In genomic region chr17:74892974-74893911, GRCh38 we compare ENCODE assay signal across 10 cellular contexts. TPM values are rescaled to one million over a fixed set of nuclear protein-coding genes. Genes with fewer than 3 reads are reported as not detected.
DNase-seq lines count a peak whose midpoint lies in the region; ATAC-seq and TF ChIP-seq lines count a peak whose summit lies in the region.
"Had no signal": no experiment of that assay in that cellular context is flagged by ENCODE, and none has a peak within 500 bp of the region (broad histone marks: within the 10 kb centered on the region; RNA-seq: fewer than 3 reads in every experiment).

TSS of gene FADS6 (minus strand) at chr17:74893633. CDS start at chr17:74893595, 38 bp downstream.

- H3K27ac Mint-ChIP-seq in activated naive CD4-positive, alpha-beta T cell treated with anti-CD3 and anti-CD28 coated beads for 36 hours = no peak within 1 kb of the TSS
- no peak within 1 kb of the TSS for H3K27ac Mint-ChIP-seq in dendritic cell treated with granulocyte-macrophage colony-stimulating factor and Interleukin-4, amounts not matched to agents 40 ng/mL and 50 ng/mL, for 4 days

- peaks cover 23% of the 10 kb centered on the region for H3K27me3 Mint-ChIP-seq in activated naive CD4-positive, alpha-beta T cell treated with anti-CD3 and anti-CD28 coated beads for 36 hours (ENCODE audit: low read depth)
- peaks cover 75% of the 10 kb centered on the region for H3K27me3 Mint-ChIP-seq in dendritic cell treated with granulocyte-macrophage colony-stimulating factor and Interleukin-4, amounts not matched to agents 40 ng/mL and 50 ng/mL, for 4 days

- H3K4me3 Mint-ChIP-seq in activated naive CD4-positive, alpha-beta T cell treated with anti-CD3 and anti-CD28 coated beads for 36 hours = peak within 1 kb of the TSS; percentile 43
- H3K4me3 Mint-ChIP-seq in dendritic cell treated with granulocyte-macrophage colony-stimulating factor and Interleukin-4, amounts not matched to agents 40 ng/mL and 50 ng/mL, for 4 days = peak within 1 kb of the TSS; percentile 59

- H3K36me3 Mint-ChIP-seq in activated naive CD4-positive, alpha-beta T cell treated with anti-CD3 and anti-CD28 coated beads for 36 hours (ENCODE audit: low read depth) = no peaks in the 10 kb centered on the region
- H3K36me3 Mint-ChIP-seq in dendritic cell treated with granulocyte-macrophage colony-stimulating factor and Interleukin-4, amounts not matched to agents 40 ng/mL and 50 ng/mL, for 4 days (ENCODE audit: low read depth) = no peaks in the 10 kb centered on the region

- no peak for TF ChIP-seq POLR2A in right lobe of liver (IDR thresholded peaks at IDR 0.05)

- H3K27ac ChIP-seq in right lobe of liver = peak within 1 kb of the TSS in 1 of 3 donors; percentile 64
- no peak within 1 kb of the TSS for H3K27ac ChIP-seq in tibial artery

- peaks cover 2% of the 10 kb centered on the region for H3K4me1 Mint-ChIP-seq in activated naive CD4-positive, alpha-beta T cell treated with anti-CD3 and anti-CD28 coated beads for 36 hours (ENCODE audit: low read depth)
- peaks cover 12% of the 10 kb centered on the region for H3K4me1 Mint-ChIP-seq in dendritic cell treated with granulocyte-macrophage colony-stimulating factor and Interleukin-4, amounts not matched to agents 40 ng/mL and 50 ng/mL, for 4 days (ENCODE audit: low read depth)

- H3K4me1 ChIP-seq in right lobe of liver = no peaks in the 10 kb centered on the region
- peaks cover 0 to 13% (median 10%) of the 10 kb centered on the region in 4 donors for H3K4me1 ChIP-seq in tibial artery

- intact Hi-C loops in activated naive CD4-positive, alpha-beta T cell treated with anti-CD3 and anti-CD28 coated beads for 36 hours (cut with micrococcal nuclease) = no loop called here
- intact Hi-C loops in dendritic cell treated with granulocyte-macrophage colony-stimulating factor and Interleukin-4, amounts not matched to agents 40 ng/mL and 50 ng/mL, for 4 days (cut with micrococcal nuclease) = no loop called here
- intact Hi-C loops in right lobe of liver (cut with DNase I) = no loop called here
- intact Hi-C loops in tibial artery (cut with DNase I; ENCODE audit: low total_unique reads) = no loop called here

- H3K4me3 ChIP-seq in right lobe of liver = peak within 1 kb of the TSS; percentile 40 to 56 (median 54)
- H3K4me3 ChIP-seq in tibial artery = peak within 1 kb of the TSS; percentile 17 to 40

- 18% methylated on average over 13 of the region's 86 CpGs for WGBS in right lobe of liver (ENCODE audit: insufficient coverage, low coverage, low lambda C conversion rate, missing lambda C conversion rate)

- ATAC-seq in right lobe of liver (peak; percentile 91 to 96 (median 94)), GM18498 (IDR thresholded peaks at IDR 0.05; ENCODE audit: unreplicated experiment) (no peak)

- no peak for TF ChIP-seq CTCF in right lobe of liver (IDR thresholded peaks at IDR 0.05)
- no peak for TF ChIP-seq CTCF in tibial artery (IDR thresholded peaks at IDR 0.05)

- POLR2A ChIA-PET in HEK293T (lab: Yijun Ruan, JAX) = interaction anchor here (1.3 kb wide), 1 partner anchor 20 kb away, joined by 4 read pairs; no protein-coding TSS in a partner anchor

- H3K36me3 ChIP-seq in right lobe of liver = no peaks in the 10 kb centered on the region
- H3K36me3 ChIP-seq in tibial artery = no peaks in the 10 kb centered on the region

- CTCF ChIA-PET in activated naive CD4-positive, alpha-beta T cell treated with anti-CD3 and anti-CD28 coated beads for 36 hours (lab: Charles Lee) = no interaction called here
- CTCF ChIA-PET in HEK293T (lab: Yijun Ruan, JAX) = no interaction called here

- no peaks in the 10 kb centered on the region for H3K9me3 ChIP-seq in right lobe of liver
- H3K9me3 ChIP-seq in tibial artery = no peaks in the 10 kb centered on the region

- no peaks in the 10 kb centered on the region for H3K9me3 Mint-ChIP-seq in activated naive CD4-positive, alpha-beta T cell treated with anti-CD3 and anti-CD28 coated beads for 36 hours
- H3K9me3 Mint-ChIP-seq in dendritic cell treated with granulocyte-macrophage colony-stimulating factor and Interleukin-4, amounts not matched to agents 40 ng/mL and 50 ng/mL, for 4 days = no peaks in the 10 kb centered on the region

- H3K27me3 ChIP-seq in right lobe of liver (no peaks in the 10 kb centered on the region), tibial artery (peaks cover 0 to 78% of the 10 kb centered on the region in 2 donors)

- DNase-seq in activated naive CD4-positive, alpha-beta T cell treated with anti-CD3 and anti-CD28 coated beads for 36 hours = no peak
- DNase-seq in activated naive CD4-positive, alpha-beta T cell treated with Interleukin-2 at 50 U/mL for 16 hours = no peak
- DNase-seq in right lobe of liver (peak; percentile 51 to 75 (median 68)), tibial artery (no peak), HEK293T (ENCODE audit: extremely low spot score) (no peak), NCI-H2196 (lab: John Stamatoyannopoulos, UW; ENCODE audit: unreplicated experiment) (no peak)
- DNase-seq: AML-193, NCI-H446 had no signal

TF ChIP-seq in HEK293T, 16 proteins besides CTCF, POLR2A, EP300 and RAD21:
- no peak for TF ChIP-seq PKNOX1 (IDR thresholded peaks at IDR 0.05)
- no peak for TF ChIP-seq HDGF (IDR thresholded peaks at IDR 0.05; ENCODE audit: borderline replicate concordance)
- TF ChIP-seq FOXM1 (IDR thresholded peaks at IDR 0.05; ENCODE audit: borderline replicate concordance) = no peak
- TF ChIP-seq FOXK2 (IDR thresholded peaks at IDR 0.05) = no peak
- TF ChIP-seq TARDBP (IDR thresholded peaks at IDR 0.05) = no peak
- no peak for TF ChIP-seq FOXA1 (IDR thresholded peaks at IDR 0.05)
- TF ChIP-seq L3MBTL2 (conservative IDR thresholded peaks at IDR 0.05) = no peak
- TF ChIP-seq BHLHE40 (IDR thresholded peaks at IDR 0.05; ENCODE audit: borderline replicate concordance) = no peak
- TF ChIP-seq NFRKB (IDR thresholded peaks at IDR 0.05) = no peak
- TF ChIP-seq ELF4 (IDR thresholded peaks at IDR 0.05) = no peak
- no peak for TF ChIP-seq LEF1 (IDR thresholded peaks at IDR 0.05; ENCODE audit: borderline replicate concordance)
- TF ChIP-seq CTBP1 (IDR thresholded peaks at IDR 0.05; ENCODE audit: borderline replicate concordance) = no peak
- no peak for TF ChIP-seq SUZ12 (IDR thresholded peaks at IDR 0.05)
- no peak for TF ChIP-seq SP1 (IDR thresholded peaks at IDR 0.05)

RNA-seq across cellular contexts. Expression of gene FADS6, which starts in this region (rescaled TPM):
- total RNA-seq in activated naive CD4-positive, alpha-beta T cell treated with anti-CD3 and anti-CD28 coated beads for 36 hours = not detected
- 1 to 10 TPM; 2.1 to 6.1 (median 3.7) TPM for total RNA-seq in right lobe of liver

Comparison
In these comparisons a context has a peak if more than half of its experiments do, and no peak if none do; other contexts are left out.
1. DNase-seq: peak in right lobe of liver (3 of 3); none in activated naive CD4-positive, alpha-beta T cell treated with anti-CD3 and anti-CD28 coated beads for 36 hours (single experiment), activated naive CD4-positive, alpha-beta T cell treated with Interleukin-2 at 50 U/mL for 16 hours (single experiment), tibial artery (0 of 2), HEK293T (single experiment) and NCI-H2196 (single experiment).